Comparison of ENCODE assay signal across 1 cellular context in the genomic region with DNA sequence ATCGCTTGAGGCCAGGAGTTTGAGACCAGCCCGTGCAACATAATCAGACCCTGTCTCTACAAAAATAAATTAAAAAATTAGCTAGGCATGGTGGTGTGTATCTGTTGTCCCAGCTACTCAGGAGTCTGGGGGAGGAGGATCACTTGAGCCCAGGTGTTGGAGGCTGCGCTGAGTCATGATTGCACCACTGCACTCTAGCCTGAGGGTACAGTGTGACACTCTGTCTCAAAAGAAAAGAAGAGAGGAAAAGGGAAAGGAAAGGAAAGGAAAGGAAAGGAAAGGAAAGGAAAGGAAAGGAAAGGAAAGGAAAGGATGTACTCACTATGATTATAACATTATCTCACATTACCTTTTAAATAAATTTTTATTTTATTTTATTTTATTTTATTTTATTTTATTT.
TF ChIP-seq lines count a peak whose summit lies in the region.

No MANE protein-coding gene starts in this region.

TF ChIP-seq in GM23338, 12 proteins besides CTCF, POLR2A, EP300 and RAD21:
- no peak for TF ChIP-seq ETS1 (IDR thresholded peaks at IDR 0.05)
- no peak for TF ChIP-seq ZNF114 (CRISPR knock-in tag; IDR thresholded peaks at IDR 0.05)
- TF ChIP-seq ZNF331 (CRISPR knock-in tag; IDR thresholded peaks at IDR 0.05; ENCODE audit: low read depth), result no peak
- TF ChIP-seq REST (IDR thresholded peaks at IDR 0.05; ENCODE audit: unreplicated experiment), result no peak
- no peak for TF ChIP-seq POLR2AphosphoS5 (IDR thresholded peaks at IDR 0.05; ENCODE audit: low read depth)
- no peak for TF ChIP-seq EZH2 (IDR thresholded peaks at IDR 0.05; ENCODE audit: low read depth, unreplicated experiment)
- no peak for TF ChIP-seq NANOG (IDR thresholded peaks at IDR 0.05; ENCODE audit: borderline replicate concordance)
- TF ChIP-seq CREB1 (CRISPR knock-in tag; IDR thresholded peaks at IDR 0.05; ENCODE audit: low read depth), result no peak
